In genomic region chr2:157792345-157793052, GRCh38 we compare ENCODE assay signal across 14 cellular contexts.
DNase-seq lines count a peak whose midpoint lies in the region; ATAC-seq and TF ChIP-seq lines count a peak whose summit lies in the region.
"Had no signal": no experiment of that assay in that cellular context is flagged by ENCODE, and none has a peak within 500 bp of the region (broad histone marks: within the 10 kb centered on the region; RNA-seq: fewer than 3 reads in every experiment).

No MANE protein-coding gene starts in this region.

- H3K27me3 ChIP-seq in breast epithelium = no peaks in the 10 kb centered on the region

- POLR2A ChIA-PET in MCF 10A (lab: Yijun Ruan, JAX) = interaction anchor here (2.0 kb wide), 1 partner anchor 8 kb away, joined by 4 read pairs; no protein-coding TSS in a partner anchor

- H3K4me1 Mint-ChIP-seq in MCF 10A (ENCODE audit: insufficient read depth, unreplicated experiment) = peaks cover 16% of the 10 kb centered on the region
- H3K4me1 Mint-ChIP-seq in activated CD8-positive, alpha-beta memory T cell treated with anti-CD3 and anti-CD28 coated beads, Interleukin-2, amount 10 ng/mL, durations not matched to agents 7 days and 5 days = peaks cover 15% of the 10 kb centered on the region
- H3K4me1 Mint-ChIP-seq: mesothelial cell of epicardium had no signal

- H3K36me3 ChIP-seq in breast epithelium = no peaks in the 10 kb centered on the region

- no peak overlapping the region for H3K4me3 ChIP-seq in breast epithelium

- H3K9me3 ChIP-seq in breast epithelium = no peaks in the 10 kb centered on the region

- ATAC-seq in HG02571 (IDR thresholded peaks at IDR 0.05; ENCODE audit: unreplicated experiment) = no peak
- no peak for ATAC-seq in activated CD8-positive, alpha-beta memory T cell treated with anti-CD3 and anti-CD28 coated beads, Interleukin-2, amount 10 ng/mL, durations not matched to agents 7 days and 5 days

- no peaks in the 10 kb centered on the region for H3K4me1 ChIP-seq in breast epithelium

- H3K36me3 Mint-ChIP-seq in MCF 10A (ENCODE audit: insufficient read depth, unreplicated experiment) = no peaks in the 10 kb centered on the region
- H3K36me3 Mint-ChIP-seq in activated CD8-positive, alpha-beta memory T cell treated with anti-CD3 and anti-CD28 coated beads, Interleukin-2, amount 10 ng/mL, durations not matched to agents 7 days and 5 days = peaks cover 5% of the 10 kb centered on the region
- H3K36me3 Mint-ChIP-seq: activated naive CD4-positive, alpha-beta T cell treated with anti-CD3 and anti-CD28 coated beads, Interleukin-2, amount 50 U/mL, for 72 hours had no signal

- H3K27ac Mint-ChIP-seq in MCF 10A (ENCODE audit: low read depth, unreplicated experiment) = no peak overlapping the region
- no peak overlapping the region for H3K27ac Mint-ChIP-seq in activated CD8-positive, alpha-beta memory T cell treated with anti-CD3 and anti-CD28 coated beads, Interleukin-2, amount 10 ng/mL, durations not matched to agents 7 days and 5 days
- H3K27ac Mint-ChIP-seq: mesothelial cell of epicardium had no signal

- no peaks in the 10 kb centered on the region for H3K27me3 Mint-ChIP-seq in MCF 10A (ENCODE audit: insufficient read depth, unreplicated experiment)
- H3K27me3 Mint-ChIP-seq in activated CD8-positive, alpha-beta memory T cell treated with anti-CD3 and anti-CD28 coated beads, Interleukin-2, amount 10 ng/mL, durations not matched to agents 7 days and 5 days = no peaks in the 10 kb centered on the region

- H3K9me3 Mint-ChIP-seq in MCF 10A (ENCODE audit: unreplicated experiment) = no peaks in the 10 kb centered on the region
- H3K9me3 Mint-ChIP-seq in activated CD8-positive, alpha-beta memory T cell treated with anti-CD3 and anti-CD28 coated beads, Interleukin-2, amount 10 ng/mL, durations not matched to agents 7 days and 5 days (ENCODE audit: low read depth) = no peaks in the 10 kb centered on the region
- H3K9me3 Mint-ChIP-seq: activated naive CD4-positive, alpha-beta T cell treated with anti-CD3 and anti-CD28 coated beads, Interleukin-2, amount 50 U/mL, for 72 hours; mesothelial cell of epicardium had no signal

- no TSS peak for BruUV-seq in MCF 10A (replicated peaks; lab: Mats Ljungman, UMichigan)

- no peak overlapping the region for H3K4me3 Mint-ChIP-seq in MCF 10A (ENCODE audit: unreplicated experiment)
- no peak overlapping the region for H3K4me3 Mint-ChIP-seq in activated CD8-positive, alpha-beta memory T cell treated with anti-CD3 and anti-CD28 coated beads, Interleukin-2, amount 10 ng/mL, durations not matched to agents 7 days and 5 days
- H3K4me3 Mint-ChIP-seq: mesothelial cell of epicardium had no signal

- DNase-seq in MCF 10A (ENCODE audit: unreplicated experiment) = peak; percentile 17
- no peak for DNase-seq in breast epithelium (ENCODE audit: low spot score in 2 of 2)
- DNase-seq in amniotic stem cell (lab: John Stamatoyannopoulos, UW) = peak; percentile 55
- peak; percentile 70 for DNase-seq in iris pigment epithelial cell (ENCODE audit: low read depth)
- DNase-seq in NOMO-1 treated with DMSO at 0.1 percent for 48 hours (lab: John Stamatoyannopoulos, UW; ENCODE audit: unreplicated experiment) = no peak
- DNase-seq in mucosa of gallbladder (ENCODE audit: low spot score) = no peak
- no peak for DNase-seq in activated CD8-positive, alpha-beta memory T cell treated with anti-CD3 and anti-CD28 coated beads, Interleukin-2, amount 10 ng/mL, durations not matched to agents 7 days and 5 days
- DNase-seq: activated CD8-positive, alpha-beta memory T cell treated with anti-CD3 and anti-CD28 coated beads for 24 hours; MM.1S; NCI-H226; T-helper 9 cell had no signal

- TF ChIP-seq CTCF in MCF 10A (IDR thresholded peaks at IDR 0.05; ENCODE audit: unreplicated experiment) (no peak), breast epithelium (IDR thresholded peaks at IDR 0.05) (no peak)

- no peak for TF ChIP-seq POLR2A in breast epithelium (IDR thresholded peaks at IDR 0.05)

- CTCF ChIA-PET in MCF 10A (lab: Yijun Ruan, JAX) = no interaction called here
- CTCF ChIA-PET in activated CD8-positive, alpha-beta memory T cell treated with anti-CD3 and anti-CD28 coated beads, Interleukin-2, amount 10 ng/mL, durations not matched to agents 7 days and 5 days (lab: Charles Lee) = no interaction called here

- no peak overlapping the region for H3K27ac ChIP-seq in breast epithelium

- intact Hi-C loops in MCF 10A (cut with micrococcal nuclease) (no loop called here), breast epithelium (cut with DNase I; ENCODE audit: low total_unique reads) (no loop called here)

Comparison
In these comparisons a context has a peak if more than half of its experiments do, and no peak if none do; other contexts are left out.
1. DNase-seq: peak in MCF 10A (single experiment), amniotic stem cell (single experiment) and iris pigment epithelial cell (single experiment); none in breast epithelium (0 of 2), NOMO-1 treated with DMSO at 0.1 percent for 48 hours (single experiment), mucosa of gallbladder (single experiment) and activated CD8-positive, alpha-beta memory T cell treated with anti-CD3 and anti-CD28 coated beads, Interleukin-2, amount 10 ng/mL, durations not matched to agents 7 days and 5 days (single experiment).